In genomic region chr7:96236198-96237039, GRCh38 we compare ENCODE assay signal across 10 cellular contexts.
DNase-seq lines count a peak whose midpoint lies in the region; ATAC-seq and TF ChIP-seq lines count a peak whose summit lies in the region.
"Had no signal": no experiment of that assay in that cellular context is flagged by ENCODE, and none has a peak within 500 bp of the region (broad histone marks: within the 10 kb centered on the region; RNA-seq: fewer than 3 reads in every experiment).

No MANE protein-coding gene starts in this region.

- TF ChIP-seq EP300 in SK-N-SH (IDR thresholded peaks at IDR 0.05; ENCODE audit: borderline replicate concordance in 1 of 2, low read depth in 1 of 2, low read length in 1 of 2) (peak in 1 of 2 experiments; percentile 68; a peak in 1 of 4 replicates), gastroesophageal sphincter (IDR thresholded peaks at IDR 0.05) (no peak)

- H3K9me2 ChIP-seq in SK-N-SH = no peaks in the 10 kb centered on the region
- H3K9me2 ChIP-seq in PC-9 (ENCODE audit: insufficient read depth) = no peaks in the 10 kb centered on the region

- H3K27ac Mint-ChIP-seq in CD4-positive, alpha-beta T cell = no peak overlapping the region

- no peaks in the 10 kb centered on the region for H3K9me3 ChIP-seq in SK-N-SH
- no peaks in the 10 kb centered on the region for H3K9me3 ChIP-seq in gastroesophageal sphincter
- H3K9me3 ChIP-seq in gastrocnemius medialis = no peaks in the 10 kb centered on the region
- H3K9me3 ChIP-seq in PC-9 (ENCODE audit: insufficient read depth, low read depth) = no peaks in the 10 kb centered on the region; the same call in 1 of the 2 replicates
- H3K9me3 ChIP-seq in CD4-positive, alpha-beta T cell (ENCODE audit: control insufficient read depth, low read length) = no peaks in the 10 kb centered on the region

- H3K4me1 ChIP-seq in SK-N-SH (ENCODE audit: control insufficient read depth in 1 of 2, insufficient read depth in 2 of 2, low read depth in 1 of 2, low read length in 1 of 2) (peaks cover 11 to 18% of the 10 kb centered on the region in 2 experiments; a peak in 3 of 4 replicates), gastroesophageal sphincter (peaks cover 0 to 45% (median 9%) of the 10 kb centered on the region in 3 donors), gastrocnemius medialis (peaks cover 13 to 30% of the 10 kb centered on the region in 2 donors), PC-9 (replicated peaks; ENCODE audit: insufficient read depth) (no peaks in the 10 kb centered on the region)

- H3K27ac ChIP-seq in SK-N-SH (ENCODE audit: low read depth in 2 of 2, low read length in 1 of 2) (peak overlapping the region; percentile 13 to 78; a peak in 3 of 4 replicates), gastroesophageal sphincter (peak overlapping the region in 3 of 4 donors; percentile 50 to 64 (median 61)), gastrocnemius medialis (peak overlapping the region; percentile 26 to 68 (median 50)), PC-9 (no peak overlapping the region)
- no peak overlapping the region for H3K27ac ChIP-seq in CD4-positive, alpha-beta T cell (ENCODE audit: low read depth, low read length)

- H3K36me3 ChIP-seq in SK-N-SH (replicated peaks in 1 of 2; ENCODE audit: control insufficient read depth in 1 of 2, insufficient read depth in 2 of 2, low read length in 1 of 2) (peaks cover 5 to 14% of the 10 kb centered on the region in 2 experiments), gastroesophageal sphincter (no peaks in the 10 kb centered on the region), gastrocnemius medialis (no peaks in the 10 kb centered on the region), PC-9 (ENCODE audit: low read depth) (peaks cover 10% of the 10 kb centered on the region)

- H3K9me3 Mint-ChIP-seq in CD4-positive, alpha-beta T cell = no peaks in the 10 kb centered on the region

- 41% methylated on average over 5 of the region's 5 CpGs for WGBS in SK-N-SH (ENCODE audit: low lambda C conversion rate)
- 38 to 41% methylated on average over 4 to 5 of the region's 5 CpGs for WGBS in gastroesophageal sphincter (ENCODE audit: low coverage in 1 of 2), 2 donors

- H3K36me3 Mint-ChIP-seq in CD4-positive, alpha-beta T cell (ENCODE audit: low read depth) = peaks cover 17% of the 10 kb centered on the region

- H3K4me3 ChIP-seq in HFF-Myc (replicated peaks; ENCODE audit: low read depth, low read length) (no peak overlapping the region), SK-N-SH (ENCODE audit: low read depth in 2 of 2, low read length in 1 of 2) (no peak overlapping the region), gastroesophageal sphincter (no peak overlapping the region), gastrocnemius medialis (no peak overlapping the region), PC-9 (no peak overlapping the region)

- H3K27me3 Mint-ChIP-seq in CD4-positive, alpha-beta T cell = no peaks in the 10 kb centered on the region
- H3K27me3 Mint-ChIP-seq: naive B cell had no signal

- H2AFZ ChIP-seq in SK-N-SH (ENCODE audit: low read depth) (no peak overlapping the region), PC-9 (no peak overlapping the region)

- H4K20me1 ChIP-seq in SK-N-SH (ENCODE audit: insufficient read depth) (peaks cover 5% of the 10 kb centered on the region; the same call in 1 of the 2 replicates), PC-9 (ENCODE audit: insufficient read depth) (peaks cover 9% of the 10 kb centered on the region; the same call in 1 of the 2 replicates)

- in situ Hi-C loops in gastrocnemius medialis (cut with MboI; ENCODE audit: low sequenced_read_pairs in 4 of 4) (no loop called here), GM13976 (cut with MboI; ENCODE audit: low sequenced_read_pairs, unreplicated experiment) (no loop called here)

- TF ChIP-seq RAD21 in SK-N-SH (IDR thresholded peaks at IDR 0.05; ENCODE audit: low read length) = no peak

- no peaks in the 10 kb centered on the region for H3F3A ChIP-seq in SK-N-SH (replicated peaks; ENCODE audit: insufficient read depth)
- H3F3A ChIP-seq in PC-9 (ENCODE audit: insufficient read depth, low read depth) = no peaks in the 10 kb centered on the region

- ATAC-seq in gastroesophageal sphincter (peak; percentile 86), gastrocnemius medialis (peak; percentile 69 to 75)
- no peak for ATAC-seq in CD4-positive, alpha-beta T cell (ENCODE audit: poor library complexity)

- peak overlapping the region; percentile 56 for H3K4me2 ChIP-seq in SK-N-SH
- no peak overlapping the region for H3K4me2 ChIP-seq in PC-9

- peaks cover 8% of the 10 kb centered on the region for H3K4me1 Mint-ChIP-seq in CD4-positive, alpha-beta T cell (ENCODE audit: low read depth)

- no peak overlapping the region for H3K9ac ChIP-seq in SK-N-SH

- no peak for TF ChIP-seq POLR2A in gastroesophageal sphincter (IDR thresholded peaks at IDR 0.05)
- no peak for TF ChIP-seq POLR2A in gastrocnemius medialis (IDR thresholded peaks at IDR 0.05)

- TF ChIP-seq CTCF in HFF-Myc (IDR thresholded peaks at IDR 0.05; ENCODE audit: low read depth, low read length, missing control alignments) (no peak), SK-N-SH (IDR thresholded peaks at IDR 0.05) (no peak), gastroesophageal sphincter (IDR thresholded peaks at IDR 0.05) (no peak), gastrocnemius medialis (IDR thresholded peaks at IDR 0.05 in 4 of 5, conservative IDR thresholded peaks at IDR 0.05 in 1 of 5) (no peak), PC-9 (conservative IDR thresholded peaks at IDR 0.05) (no peak), GM13976 (IDR thresholded peaks at IDR 0.05; ENCODE audit: borderline replicate concordance, control extremely low read depth, extremely low read depth, insufficient read depth, missing control alignments) (no peak)
- no peak for TF ChIP-seq CTCF in CD4-positive, alpha-beta T cell (IDR thresholded peaks at IDR 0.05)

- CTCF ChIA-PET in SK-N-SH (lab: Yijun Ruan, JAX) = interaction anchor here (1.5 kb wide), 1 partner anchor 11 kb away, joined by 4 read pairs; no protein-coding TSS in a partner anchor
- CTCF ChIA-PET in PC-9 (lab: Charles Lee) = no interaction called here
- CTCF ChIA-PET in CD4-positive, alpha-beta T cell (lab: Charles Lee) = no interaction called here

- BruUV-seq in PC-9 (replicated peaks; lab: Mats Ljungman, UMichigan) = no TSS peak

- DNase-seq in HFF-Myc (ENCODE audit: extremely low read depth, low read depth) = peak; percentile 83
- DNase-seq in SK-N-SH = peak; percentile 42
- peak; percentile 23 to 56 for DNase-seq in gastrocnemius medialis
- no peak for DNase-seq in PC-9
- DNase-seq in CD4-positive, alpha-beta T cell = no peak
- DNase-seq in stimulated activated CD4-positive, alpha-beta T cell treated with anti-CD3 and anti-CD28 coated beads, Interleukin-4, amount 100 ng/mL, for 24 hours = no peak
- DNase-seq in GM13976 (ENCODE audit: low spot score) = no peak
- DNase-seq: naive B cell, NCI-H1930 had no signal

- POLR2A ChIA-PET in SK-N-SH (lab: Yijun Ruan, JAX) = no interaction called here
- POLR2A ChIA-PET in PC-9 (lab: Charles Lee; ENCODE audit: unreplicated experiment) = no interaction called here
- POLR2A ChIA-PET in CD4-positive, alpha-beta T cell (lab: Charles Lee) = no interaction called here

- peaks cover 26% of the 10 kb centered on the region; the same call in 1 of the 2 replicates for H3K79me2 ChIP-seq in SK-N-SH (ENCODE audit: insufficient read depth)
- peaks cover 12% of the 10 kb centered on the region for H3K79me2 ChIP-seq in PC-9 (ENCODE audit: low read depth)

- H3K27me3 ChIP-seq in SK-N-SH (ENCODE audit: insufficient read depth) = no peaks in the 10 kb centered on the region
- no peaks in the 10 kb centered on the region for H3K27me3 ChIP-seq in gastroesophageal sphincter
- no peaks in the 10 kb centered on the region for H3K27me3 ChIP-seq in gastrocnemius medialis
- no peaks in the 10 kb centered on the region for H3K27me3 ChIP-seq in PC-9 (ENCODE audit: insufficient read depth, low read depth)
- no peaks in the 10 kb centered on the region for H3K27me3 ChIP-seq in CD4-positive, alpha-beta T cell (ENCODE audit: control insufficient read depth, insufficient read depth, low read length)

- no peak overlapping the region for H3K4me3 Mint-ChIP-seq in CD4-positive, alpha-beta T cell

- intact Hi-C loops in gastrocnemius medialis (cut with DNase I; ENCODE audit: low total_unique reads) (loop anchor here (5.0 kb wide), 1 partner anchor 76 kb away; no protein-coding TSS in a partner anchor), PC-9 (cut with micrococcal nuclease; ENCODE audit: unreplicated experiment) (no loop called here)
- intact Hi-C loops in CD4-positive, alpha-beta T cell (cut with DNase I, micrococcal nuclease) = no loop called here

TF ChIP-seq in SK-N-SH, 30 proteins besides CTCF, POLR2A, EP300 and RAD21 (continues in another document):
- no peak for TF ChIP-seq FOXM1 (IDR thresholded peaks at IDR 0.05; ENCODE audit: low read depth)
- no peak for TF ChIP-seq IRF3 (IDR thresholded peaks at IDR 0.05; ENCODE audit: low read depth, low read length)
- TF ChIP-seq EZH2phosphoT487 (IDR thresholded peaks at IDR 0.05; ENCODE audit: borderline replicate concordance, low read depth) = no peak
- TF ChIP-seq NFIC (IDR thresholded peaks at IDR 0.05; ENCODE audit: borderline replicate concordance) = peak; percentile 98
- no peak for TF ChIP-seq MXI1 (IDR thresholded peaks at IDR 0.05; ENCODE audit: low read depth, low read length)
- TF ChIP-seq GABPA (IDR thresholded peaks at IDR 0.05; ENCODE audit: low read depth) = peak; percentile 37; the same call in 1 of the 2 replicates
- TF ChIP-seq JUND (IDR thresholded peaks at IDR 0.05) = peak; percentile 94
- TF ChIP-seq TEAD4 (IDR thresholded peaks at IDR 0.05; ENCODE audit: borderline replicate concordance, insufficient read depth) = peak; percentile 63; the same call in 1 of the 2 replicates
- TF ChIP-seq RFX5 (IDR thresholded peaks at IDR 0.05; ENCODE audit: low read length) = no peak
- TF ChIP-seq SMC3 (IDR thresholded peaks at IDR 0.05; ENCODE audit: low read depth, low read length) = no peak; the same call in 1 of the 2 replicates
- no peak for TF ChIP-seq USF1 (IDR thresholded peaks at IDR 0.05; ENCODE audit: borderline replicate concordance, low read depth)

Comparison
In these comparisons a context has a peak if more than half of its experiments do, and no peak if none do; other contexts are left out.
1. DNase-seq: peak in HFF-Myc (single experiment), SK-N-SH (single experiment) and gastrocnemius medialis (2 of 2); none in PC-9 (0 of 2), CD4-positive, alpha-beta T cell (0 of 10), stimulated activated CD4-positive, alpha-beta T cell treated with anti-CD3 and anti-CD28 coated beads, Interleukin-4, amount 100 ng/mL, for 24 hours (single experiment) and GM13976 (single experiment).
2. H3K27ac ChIP-seq: peak in SK-N-SH (2 of 2), gastroesophageal sphincter (3 of 4) and gastrocnemius medialis (4 of 4); none in PC-9 (single experiment) and CD4-positive, alpha-beta T cell (single experiment).